ENCODE assay signal across 1 cellular context in the genomic region with DNA sequence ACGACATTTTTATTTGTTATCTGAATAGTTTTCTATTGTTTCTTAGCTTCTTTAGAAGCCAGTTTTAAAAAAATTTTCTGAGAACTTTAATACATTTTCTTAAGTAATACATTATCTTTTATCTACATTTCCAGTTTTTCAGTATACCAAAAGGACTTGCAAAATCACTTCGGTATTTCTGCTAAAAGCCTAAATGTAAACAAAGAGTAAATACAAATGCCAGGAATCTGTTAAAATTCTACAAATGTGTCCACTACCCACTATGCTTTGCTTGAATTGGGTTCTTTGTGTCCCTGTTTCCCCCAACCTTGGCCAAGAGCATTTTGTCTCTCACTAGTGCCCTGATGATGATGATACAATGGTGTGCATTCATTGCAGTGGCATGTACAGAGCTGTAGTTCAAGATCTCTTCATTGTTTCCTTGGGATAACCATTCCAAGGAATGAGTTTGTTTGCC.
TF ChIP-seq lines count a peak whose summit lies in the region.

No MANE protein-coding gene starts in this region.

TF ChIP-seq in HepG2, 621 proteins besides CTCF, POLR2A, EP300 and RAD21 (continued from another document and continues in another):
- TF ChIP-seq, protein P1, sequence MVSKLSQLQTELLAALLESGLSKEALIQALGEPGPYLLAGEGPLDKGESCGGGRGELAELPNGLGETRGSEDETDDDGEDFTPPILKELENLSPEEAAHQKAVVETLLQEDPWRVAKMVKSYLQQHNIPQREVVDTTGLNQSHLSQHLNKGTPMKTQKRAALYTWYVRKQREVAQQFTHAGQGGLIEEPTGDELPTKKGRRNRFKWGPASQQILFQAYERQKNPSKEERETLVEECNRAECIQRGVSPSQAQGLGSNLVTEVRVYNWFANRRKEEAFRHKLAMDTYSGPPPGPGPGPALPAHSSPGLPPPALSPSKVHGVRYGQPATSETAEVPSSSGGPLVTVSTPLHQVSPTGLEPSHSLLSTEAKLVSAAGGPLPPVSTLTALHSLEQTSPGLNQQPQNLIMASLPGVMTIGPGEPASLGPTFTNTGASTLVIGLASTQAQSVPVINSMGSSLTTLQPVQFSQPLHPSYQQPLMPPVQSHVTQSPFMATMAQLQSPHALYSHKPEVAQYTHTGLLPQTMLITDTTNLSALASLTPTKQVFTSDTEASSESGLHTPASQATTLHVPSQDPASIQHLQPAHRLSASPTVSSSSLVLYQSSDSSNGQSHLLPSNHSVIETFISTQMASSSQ (IDR thresholded peaks at IDR 0.05; ENCODE audit: low read depth), result peak; percentile 98
- TF ChIP-seq, protein P1 (CRISPR knock-in tag; IDR thresholded peaks at IDR 0.05; ENCODE audit: borderline replicate concordance), result peak; percentile 98
- TF ChIP-seq CBX5 (CRISPR knock-in tag; IDR thresholded peaks at IDR 0.05; ENCODE audit: borderline replicate concordance) (peak; percentile 64; the same call in 1 of the 2 replicates), GFI1 (CRISPR knock-in tag; IDR thresholded peaks at IDR 0.05; ENCODE audit: borderline replicate concordance) (peak; percentile 68), NFE2 (CRISPR knock-in tag; IDR thresholded peaks at IDR 0.05) (no peak), ETV5 (CRISPR knock-in tag; IDR thresholded peaks at IDR 0.05; ENCODE audit: borderline replicate concordance) (peak; percentile 53; the same call in 1 of the 2 replicates), CEBPG (CRISPR knock-in tag; IDR thresholded peaks at IDR 0.05) (peak; percentile 82; the same call in 1 of the 2 replicates), ZFYVE20 (CRISPR knock-in tag; IDR thresholded peaks at IDR 0.05; ENCODE audit: borderline replicate concordance, low read depth) (no peak), ZNF674 (CRISPR knock-in tag; IDR thresholded peaks at IDR 0.05; ENCODE audit: low read depth) (no peak), HMG20A (CRISPR knock-in tag; IDR thresholded peaks at IDR 0.05; ENCODE audit: borderline replicate concordance) (peak; percentile 83; the same call in 1 of the 2 replicates), BRD4 (CRISPR knock-in tag; IDR thresholded peaks at IDR 0.05) (peak; percentile 67; the same call in 1 of the 2 replicates), MED13 (CRISPR knock-in tag; IDR thresholded peaks at IDR 0.05) (peak; percentile 95), PHF8 (CRISPR knock-in tag; IDR thresholded peaks at IDR 0.05) (no peak), NR2F6 (IDR thresholded peaks at IDR 0.05) (peak; percentile 26; the same call in 1 of the 2 replicates), NR2F6 (CRISPR knock-in tag; IDR thresholded peaks at IDR 0.05) (peak; percentile 63), PITX1 (CRISPR knock-in tag; IDR thresholded peaks at IDR 0.05) (peak; percentile 69; the same call in 1 of the 2 replicates), HNF4A (CRISPR knock-in tag; IDR thresholded peaks at IDR 0.05) (peak; percentile 66), MED1 (CRISPR knock-in tag; IDR thresholded peaks at IDR 0.05) (peak; percentile 98), TEAD3 (CRISPR knock-in tag; optimal IDR thresholded peaks at IDR 0.05; ENCODE audit: borderline replicate concordance) (peak; percentile 94), ZNF660 (CRISPR knock-in tag; IDR thresholded peaks at IDR 0.05; ENCODE audit: borderline replicate concordance, low read depth) (no peak), ZBTB7A (CRISPR knock-in tag; IDR thresholded peaks at IDR 0.05) (no peak), LCORL (IDR thresholded peaks at IDR 0.05) (peak; percentile 98), LCORL (CRISPR knock-in tag; IDR thresholded peaks at IDR 0.05) (peak; percentile 63; the same call in 1 of the 2 replicates), TBX2 (CRISPR knock-in tag; IDR thresholded peaks at IDR 0.05; ENCODE audit: borderline replicate concordance) (peak; percentile 55; the same call in 1 of the 2 replicates)
- TF ChIP-seq, protein P2, sequence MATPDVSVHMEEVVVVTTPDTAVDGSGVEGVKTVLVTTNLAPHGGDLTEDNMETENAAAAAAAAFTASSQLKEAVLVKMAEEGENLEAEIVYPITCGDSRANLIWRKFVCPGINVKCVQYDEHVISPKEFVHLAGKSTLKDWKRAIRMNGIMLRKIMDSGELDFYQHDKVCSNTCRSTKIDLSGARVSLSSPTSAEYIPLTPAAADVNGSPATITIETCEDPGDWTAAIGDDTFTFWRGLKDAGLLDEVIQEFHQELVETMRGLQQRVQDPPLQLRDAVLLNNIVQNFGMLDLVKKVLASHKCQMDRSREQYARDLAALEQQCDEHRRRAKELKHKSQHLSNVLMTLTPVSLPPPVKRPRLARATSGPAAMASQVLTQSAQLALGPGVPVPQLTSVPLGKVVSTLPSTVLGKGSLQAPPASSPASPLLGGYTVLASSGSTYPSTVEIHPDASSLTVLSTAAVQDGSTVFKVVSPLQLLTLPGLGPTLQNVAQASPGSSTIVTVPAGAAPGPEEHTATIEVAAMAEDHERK (CRISPR knock-in tag; IDR thresholded peaks at IDR 0.05; ENCODE audit: low read depth), result no peak
- TF ChIP-seq, protein P3, sequence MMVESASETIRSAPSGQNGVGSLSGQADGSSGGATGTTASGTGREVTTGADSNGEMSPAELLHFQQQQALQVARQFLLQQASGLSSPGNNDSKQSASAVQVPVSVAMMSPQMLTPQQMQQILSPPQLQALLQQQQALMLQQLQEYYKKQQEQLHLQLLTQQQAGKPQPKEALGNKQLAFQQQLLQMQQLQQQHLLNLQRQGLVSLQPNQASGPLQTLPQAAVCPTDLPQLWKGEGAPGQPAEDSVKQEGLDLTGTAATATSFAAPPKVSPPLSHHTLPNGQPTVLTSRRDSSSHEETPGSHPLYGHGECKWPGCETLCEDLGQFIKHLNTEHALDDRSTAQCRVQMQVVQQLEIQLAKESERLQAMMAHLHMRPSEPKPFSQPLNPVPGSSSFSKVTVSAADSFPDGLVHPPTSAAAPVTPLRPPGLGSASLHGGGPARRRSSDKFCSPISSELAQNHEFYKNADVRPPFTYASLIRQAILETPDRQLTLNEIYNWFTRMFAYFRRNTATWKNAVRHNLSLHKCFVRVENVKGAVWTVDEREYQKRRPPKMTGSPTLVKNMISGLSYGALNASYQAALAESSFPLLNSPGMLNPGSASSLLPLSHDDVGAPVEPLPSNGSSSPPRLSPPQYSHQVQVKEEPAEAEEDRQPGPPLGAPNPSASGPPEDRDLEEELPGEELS (CRISPR knock-in tag; IDR thresholded peaks at IDR 0.05), result peak; percentile 93
- TF ChIP-seq, protein P4, sequence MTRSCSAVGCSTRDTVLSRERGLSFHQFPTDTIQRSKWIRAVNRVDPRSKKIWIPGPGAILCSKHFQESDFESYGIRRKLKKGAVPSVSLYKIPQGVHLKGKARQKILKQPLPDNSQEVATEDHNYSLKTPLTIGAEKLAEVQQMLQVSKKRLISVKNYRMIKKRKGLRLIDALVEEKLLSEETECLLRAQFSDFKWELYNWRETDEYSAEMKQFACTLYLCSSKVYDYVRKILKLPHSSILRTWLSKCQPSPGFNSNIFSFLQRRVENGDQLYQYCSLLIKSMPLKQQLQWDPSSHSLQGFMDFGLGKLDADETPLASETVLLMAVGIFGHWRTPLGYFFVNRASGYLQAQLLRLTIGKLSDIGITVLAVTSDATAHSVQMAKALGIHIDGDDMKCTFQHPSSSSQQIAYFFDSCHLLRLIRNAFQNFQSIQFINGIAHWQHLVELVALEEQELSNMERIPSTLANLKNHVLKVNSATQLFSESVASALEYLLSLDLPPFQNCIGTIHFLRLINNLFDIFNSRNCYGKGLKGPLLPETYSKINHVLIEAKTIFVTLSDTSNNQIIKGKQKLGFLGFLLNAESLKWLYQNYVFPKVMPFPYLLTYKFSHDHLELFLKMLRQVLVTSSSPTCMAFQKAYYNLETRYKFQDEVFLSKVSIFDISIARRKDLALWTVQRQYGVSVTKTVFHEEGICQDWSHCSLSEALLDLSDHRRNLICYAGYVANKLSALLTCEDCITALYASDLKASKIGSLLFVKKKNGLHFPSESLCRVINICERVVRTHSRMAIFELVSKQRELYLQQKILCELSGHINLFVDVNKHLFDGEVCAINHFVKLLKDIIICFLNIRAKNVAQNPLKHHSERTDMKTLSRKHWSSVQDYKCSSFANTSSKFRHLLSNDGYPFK (CRISPR knock-in tag; IDR thresholded peaks at IDR 0.05; ENCODE audit: borderline replicate concordance), result no peak
- TF ChIP-seq, protein P5, sequence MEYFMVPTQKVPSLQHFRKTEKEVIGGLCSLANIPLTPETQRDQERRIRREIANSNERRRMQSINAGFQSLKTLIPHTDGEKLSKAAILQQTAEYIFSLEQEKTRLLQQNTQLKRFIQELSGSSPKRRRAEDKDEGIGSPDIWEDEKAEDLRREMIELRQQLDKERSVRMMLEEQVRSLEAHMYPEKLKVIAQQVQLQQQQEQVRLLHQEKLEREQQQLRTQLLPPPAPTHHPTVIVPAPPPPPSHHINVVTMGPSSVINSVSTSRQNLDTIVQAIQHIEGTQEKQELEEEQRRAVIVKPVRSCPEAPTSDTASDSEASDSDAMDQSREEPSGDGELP (IDR thresholded peaks at IDR 0.05; ENCODE audit: borderline replicate concordance, low read depth), result no peak; the same call in 1 of the 2 replicates
- TF ChIP-seq, protein P6, sequence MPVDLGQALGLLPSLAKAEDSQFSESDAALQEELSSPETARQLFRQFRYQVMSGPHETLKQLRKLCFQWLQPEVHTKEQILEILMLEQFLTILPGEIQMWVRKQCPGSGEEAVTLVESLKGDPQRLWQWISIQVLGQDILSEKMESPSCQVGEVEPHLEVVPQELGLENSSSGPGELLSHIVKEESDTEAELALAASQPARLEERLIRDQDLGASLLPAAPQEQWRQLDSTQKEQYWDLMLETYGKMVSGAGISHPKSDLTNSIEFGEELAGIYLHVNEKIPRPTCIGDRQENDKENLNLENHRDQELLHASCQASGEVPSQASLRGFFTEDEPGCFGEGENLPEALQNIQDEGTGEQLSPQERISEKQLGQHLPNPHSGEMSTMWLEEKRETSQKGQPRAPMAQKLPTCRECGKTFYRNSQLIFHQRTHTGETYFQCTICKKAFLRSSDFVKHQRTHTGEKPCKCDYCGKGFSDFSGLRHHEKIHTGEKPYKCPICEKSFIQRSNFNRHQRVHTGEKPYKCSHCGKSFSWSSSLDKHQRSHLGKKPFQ (CRISPR knock-in tag; IDR thresholded peaks at IDR 0.05; ENCODE audit: insufficient replicate concordance), result no peak
- TF ChIP-seq, protein P7, sequence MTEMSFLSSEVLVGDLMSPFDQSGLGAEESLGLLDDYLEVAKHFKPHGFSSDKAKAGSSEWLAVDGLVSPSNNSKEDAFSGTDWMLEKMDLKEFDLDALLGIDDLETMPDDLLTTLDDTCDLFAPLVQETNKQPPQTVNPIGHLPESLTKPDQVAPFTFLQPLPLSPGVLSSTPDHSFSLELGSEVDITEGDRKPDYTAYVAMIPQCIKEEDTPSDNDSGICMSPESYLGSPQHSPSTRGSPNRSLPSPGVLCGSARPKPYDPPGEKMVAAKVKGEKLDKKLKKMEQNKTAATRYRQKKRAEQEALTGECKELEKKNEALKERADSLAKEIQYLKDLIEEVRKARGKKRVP (CRISPR knock-in tag; IDR thresholded peaks at IDR 0.05), result peak in 1 of 2 experiments; percentile 92; a peak in 2 of 4 replicates
- TF ChIP-seq, protein P8, sequence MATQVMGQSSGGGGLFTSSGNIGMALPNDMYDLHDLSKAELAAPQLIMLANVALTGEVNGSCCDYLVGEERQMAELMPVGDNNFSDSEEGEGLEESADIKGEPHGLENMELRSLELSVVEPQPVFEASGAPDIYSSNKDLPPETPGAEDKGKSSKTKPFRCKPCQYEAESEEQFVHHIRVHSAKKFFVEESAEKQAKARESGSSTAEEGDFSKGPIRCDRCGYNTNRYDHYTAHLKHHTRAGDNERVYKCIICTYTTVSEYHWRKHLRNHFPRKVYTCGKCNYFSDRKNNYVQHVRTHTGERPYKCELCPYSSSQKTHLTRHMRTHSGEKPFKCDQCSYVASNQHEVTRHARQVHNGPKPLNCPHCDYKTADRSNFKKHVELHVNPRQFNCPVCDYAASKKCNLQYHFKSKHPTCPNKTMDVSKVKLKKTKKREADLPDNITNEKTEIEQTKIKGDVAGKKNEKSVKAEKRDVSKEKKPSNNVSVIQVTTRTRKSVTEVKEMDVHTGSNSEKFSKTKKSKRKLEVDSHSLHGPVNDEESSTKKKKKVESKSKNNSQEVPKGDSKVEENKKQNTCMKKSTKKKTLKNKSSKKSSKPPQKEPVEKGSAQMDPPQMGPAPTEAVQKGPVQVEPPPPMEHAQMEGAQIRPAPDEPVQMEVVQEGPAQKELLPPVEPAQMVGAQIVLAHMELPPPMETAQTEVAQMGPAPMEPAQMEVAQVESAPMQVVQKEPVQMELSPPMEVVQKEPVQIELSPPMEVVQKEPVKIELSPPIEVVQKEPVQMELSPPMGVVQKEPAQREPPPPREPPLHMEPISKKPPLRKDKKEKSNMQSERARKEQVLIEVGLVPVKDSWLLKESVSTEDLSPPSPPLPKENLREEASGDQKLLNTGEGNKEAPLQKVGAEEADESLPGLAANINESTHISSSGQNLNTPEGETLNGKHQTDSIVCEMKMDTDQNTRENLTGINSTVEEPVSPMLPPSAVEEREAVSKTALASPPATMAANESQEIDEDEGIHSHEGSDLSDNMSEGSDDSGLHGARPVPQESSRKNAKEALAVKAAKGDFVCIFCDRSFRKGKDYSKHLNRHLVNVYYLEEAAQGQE (IDR thresholded peaks at IDR 0.05; ENCODE audit: borderline replicate concordance in 1 of 2, low read depth in 1 of 2, low read length in 2 of 2), result 0 out of 4 replicates have a peak, but pooled peaks of 1 of the 2 experiments have one; percentile 39
- TF ChIP-seq, protein P9, sequence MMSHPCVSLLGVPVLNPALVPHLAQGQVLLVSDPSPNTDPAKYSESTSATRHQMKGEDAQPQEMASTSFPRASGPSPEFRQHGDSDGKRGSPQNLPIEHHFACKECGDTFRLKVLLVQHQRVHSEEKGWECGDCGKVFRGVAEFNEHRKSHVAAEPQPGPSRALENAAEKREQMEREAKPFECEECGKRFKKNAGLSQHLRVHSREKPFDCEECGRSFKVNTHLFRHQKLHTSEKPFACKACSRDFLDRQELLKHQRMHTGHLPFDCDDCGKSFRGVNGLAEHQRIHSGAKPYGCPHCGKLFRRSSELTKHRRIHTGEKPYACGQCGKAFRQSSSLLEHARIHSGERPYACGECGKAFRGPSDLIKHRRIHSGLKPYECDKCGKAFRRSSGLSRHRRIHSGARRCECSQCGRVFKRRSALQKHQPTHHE (CRISPR knock-in tag; IDR thresholded peaks at IDR 0.05; ENCODE audit: borderline replicate concordance), result no peak
- TF ChIP-seq, protein P10, sequence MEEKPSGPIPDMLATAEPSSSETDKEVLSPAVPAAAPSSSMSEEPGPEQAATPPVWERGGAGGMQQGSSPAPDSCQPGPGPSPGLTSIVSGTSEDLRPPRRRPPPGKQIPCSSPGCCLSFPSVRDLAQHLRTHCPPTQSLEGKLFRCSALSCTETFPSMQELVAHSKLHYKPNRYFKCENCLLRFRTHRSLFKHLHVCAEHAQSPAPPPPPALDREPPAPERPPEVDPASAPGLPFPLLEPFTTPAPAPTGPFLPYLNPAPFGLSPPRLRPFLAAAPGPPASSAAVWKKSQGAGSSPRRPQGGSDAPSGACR (CRISPR knock-in tag; IDR thresholded peaks at IDR 0.05), result peak; percentile 23; the same call in 1 of the 2 replicates
